8 cellular contexts compared by ENCODE assay signal in genomic region chr18:62715829-62716678, GRCh38.
DNase-seq lines count a peak whose midpoint lies in the region; ATAC-seq, FAIRE-seq and TF ChIP-seq lines count a peak whose summit lies in the region.

No MANE protein-coding gene starts in this region.

- H3K27ac Mint-ChIP-seq in central memory CD8-positive, alpha-beta T cell (ENCODE audit: low read depth), result peak overlapping the region; percentile 66

- H3K4me1 ChIP-seq in Loucy (ENCODE audit: insufficient read depth, low read length, poor library complexity, severe bottlenecking), result peaks cover 37% of the 10 kb centered on the region

- H3K9me3 ChIP-seq in Loucy (ENCODE audit: insufficient read depth, low read depth, low read length), result no peaks in the 10 kb centered on the region

- TF ChIP-seq CTCF in GM12865 (IDR thresholded peaks at IDR 0.05; ENCODE audit: insufficient read depth, low read depth, low read length, missing control alignments), result peak; percentile 1
- TF ChIP-seq CTCF in Loucy (conservative IDR thresholded peaks at IDR 0.05; ENCODE audit: low read length), result no peak

- no peak for FAIRE-seq in H54 (lab: Jason Lieb, UNC)

- H3K4me2 ChIP-seq in Loucy (ENCODE audit: low read depth, low read length, poor library complexity, severe bottlenecking), result peak overlapping the region; percentile 90

- no peaks in the 10 kb centered on the region for H3F3A ChIP-seq in Loucy (ENCODE audit: low read depth)

- H4K20me1 ChIP-seq in Loucy (ENCODE audit: insufficient read depth, low read length, poor library complexity, severe bottlenecking), result peaks cover 41% of the 10 kb centered on the region

- no peaks in the 10 kb centered on the region for H3K27me3 ChIP-seq in Loucy (ENCODE audit: insufficient read depth, low read length, poor library complexity, severe bottlenecking)

- no peaks in the 10 kb centered on the region for H3K27me3 Mint-ChIP-seq in central memory CD8-positive, alpha-beta T cell

- peak overlapping the region; percentile 85 for H3K4me3 Mint-ChIP-seq in central memory CD8-positive, alpha-beta T cell

- H3K36me3 ChIP-seq in Loucy (ENCODE audit: insufficient read depth, low read length), result no peaks in the 10 kb centered on the region

- H3K4me3 ChIP-seq in GM12865 (ENCODE audit: low read depth, low read length) (peak overlapping the region; percentile 86), Loucy (ENCODE audit: low read length, poor library complexity, severe bottlenecking) (peak overlapping the region; percentile 77)

- H3K36me3 Mint-ChIP-seq in central memory CD8-positive, alpha-beta T cell (ENCODE audit: insufficient read depth), result peaks cover 10% of the 10 kb centered on the region

- peak; percentile 38 for ATAC-seq in central memory CD8-positive, alpha-beta T cell (replicated peaks; ENCODE audit: extremely low read depth, poor library complexity, severe bottlenecking)

- DNase-seq in GM12865 (ENCODE audit: low read depth) (peak; percentile 90), H54 (ENCODE audit: insufficient read length, low spot score) (peak; percentile 30), kidney tubule cell (ENCODE audit: low spot score) (peak; percentile 80), NCI-H524 treated with DMSO at 0.1 percent for 48 hours (lab: John Stamatoyannopoulos, UW) (no peak)
- peak; percentile 16 to 57 (median 46) for DNase-seq in activated CD4-positive, CD25-positive, alpha-beta regulatory T cell (lab: John Stamatoyannopoulos, UW)
- peak; percentile 49 to 50 for DNase-seq in central memory CD8-positive, alpha-beta T cell (ENCODE audit: low spot score in 2 of 2)
- DNase-seq in stimulated activated CD4-positive, alpha-beta T cell treated with anti-CD3 and anti-CD28 coated beads, Interleukin-1b, Interleukin-23, amount 100 ng/mL, for 48 hours, result peak; percentile 65

- peak overlapping the region; percentile 75 for H3K9ac ChIP-seq in Loucy (ENCODE audit: low read depth, low read length, poor library complexity, severe bottlenecking)

- H3K9me3 Mint-ChIP-seq in central memory CD8-positive, alpha-beta T cell, result no peaks in the 10 kb centered on the region

- no peaks in the 10 kb centered on the region for H3K9me2 ChIP-seq in Loucy (replicated peaks; ENCODE audit: low read depth, low read length)

- H3K4me1 Mint-ChIP-seq in central memory CD8-positive, alpha-beta T cell, result peaks cover 29% of the 10 kb centered on the region

- TF ChIP-seq POLR2A in H54 (IDR thresholded peaks at IDR 0.05; ENCODE audit: low read depth, low read length), result no peak

- H3K79me2 ChIP-seq in Loucy (ENCODE audit: insufficient read depth, low read length), result peaks cover 51% of the 10 kb centered on the region

- H2AFZ ChIP-seq in Loucy (ENCODE audit: low read length), result peak overlapping the region; percentile 76
